8 cellular contexts compared by ENCODE assay signal in the genomic region with DNA sequence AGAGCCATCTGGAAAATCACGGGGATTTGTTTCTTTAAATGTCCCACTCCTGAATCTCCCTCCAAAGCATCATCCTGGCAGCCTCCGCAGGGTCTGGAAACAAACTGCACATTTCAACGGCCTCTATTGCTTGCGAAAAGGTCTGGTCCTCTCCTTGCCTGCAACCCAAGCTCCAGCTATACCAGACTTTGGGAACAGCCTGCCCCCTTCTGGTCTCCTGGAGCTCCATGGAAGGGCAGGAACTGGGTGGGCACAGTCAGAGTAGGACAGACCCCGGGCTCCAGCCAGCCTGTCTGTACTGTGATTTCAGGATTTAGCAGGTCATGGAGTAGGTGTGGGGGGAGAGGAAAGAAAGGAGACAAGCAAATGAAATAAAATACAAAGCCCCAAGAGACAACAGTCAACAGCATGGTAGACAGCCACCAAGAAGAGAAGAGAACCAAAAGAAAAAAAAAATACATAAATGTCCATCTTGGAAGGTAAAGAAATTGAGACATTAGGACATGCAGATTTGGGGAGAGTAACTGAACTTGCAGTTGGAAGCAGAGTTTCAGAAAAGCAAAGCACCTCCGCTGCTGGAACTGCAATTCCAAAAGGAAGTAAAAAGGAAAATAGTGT. TPM values are rescaled to one million over a fixed set of nuclear protein-coding genes. Genes with fewer than 3 reads are reported as not detected.
DNase-seq lines count a peak whose midpoint lies in the region; ATAC-seq, FAIRE-seq and TF ChIP-seq lines count a peak whose summit lies in the region.

No MANE protein-coding gene starts in this region.

- no peaks in the 10 kb centered on the region for H3K9me3 Mint-ChIP-seq in HFFc6

- TF ChIP-seq RAD21 in K562 (CRISPR knock-in tag; conservative IDR thresholded peaks at IDR 0.05 in 1 of 2, IDR thresholded peaks at IDR 0.05 in 1 of 2) = peak; percentile 44 to 58

- H3K9me3 ChIP-seq in K562 (replicated peaks; ENCODE audit: control insufficient read depth, insufficient read depth, low read depth, low read length) (no peaks in the 10 kb centered on the region), iPS-20b (ENCODE audit: insufficient read depth, low read depth, low read length) (no peaks in the 10 kb centered on the region), sigmoid colon (no peaks in the 10 kb centered on the region)

- H3K36me3 ChIP-seq in BJ (ENCODE audit: control insufficient read depth, insufficient read depth, low read length) (no peaks in the 10 kb centered on the region), K562 (ENCODE audit: control insufficient read depth, insufficient read depth, low read length) (no peaks in the 10 kb centered on the region), iPS-20b (ENCODE audit: insufficient read depth, low read depth, low read length) (no peaks in the 10 kb centered on the region), sigmoid colon (no peaks in the 10 kb centered on the region)

- in situ Hi-C loops in K562 (cut with MboI) = no loop called here

- POLR2A ChIA-PET in BJ (lab: Charles Lee) (interaction anchor here (0.7 kb wide), 1 partner anchor 192 kb away, joined by 10 read pairs; no protein-coding TSS in a partner anchor), K562 (lab: Yijun Ruan, JAX) (no interaction called here)

- H3K4me2 ChIP-seq in K562 (ENCODE audit: insufficient read depth, low read length) = no peak overlapping the region

- H3K36me3 Mint-ChIP-seq in HFFc6 (ENCODE audit: low read depth) = peaks cover 8% of the 10 kb centered on the region

- H3K27me3 Mint-ChIP-seq in HFFc6 (ENCODE audit: insufficient read depth) = peaks cover 1% of the 10 kb centered on the region; the same call in 1 of the 2 replicates

- TF ChIP-seq EP300 in K562 (IDR thresholded peaks at IDR 0.05; ENCODE audit: low read length) (no peak), sigmoid colon (IDR thresholded peaks at IDR 0.05) (no peak)

- no peak overlapping the region for H3K27ac ChIP-seq in K562 (ENCODE audit: extremely low read depth, low read depth, low read length)
- H3K27ac ChIP-seq in iPS-20b (ENCODE audit: low read length) = no peak overlapping the region
- peak overlapping the region; percentile 86 to 94 (median 91) for H3K27ac ChIP-seq in sigmoid colon

- peak overlapping the region; percentile 75 for H3K27ac Mint-ChIP-seq in HFFc6

- peaks cover 53% of the 10 kb centered on the region for H3K4me1 Mint-ChIP-seq in HFFc6 (ENCODE audit: low read depth)

- H4K20me1 ChIP-seq in K562 (replicated peaks; ENCODE audit: control insufficient read depth, insufficient read depth, low read length) = peaks cover 16% of the 10 kb centered on the region

- H3K9ac ChIP-seq in K562 (ENCODE audit: insufficient read depth in 1 of 2, low read depth in 2 of 2, low read length in 2 of 2) (no peak overlapping the region), iPS-20b (ENCODE audit: low read depth, low read length) (peak overlapping the region; percentile 33; the same call in 1 of the 2 replicates)

- TF ChIP-seq CTCF in BJ (IDR thresholded peaks at IDR 0.05; ENCODE audit: insufficient read depth, low read depth, low read length) = peak; percentile 92
- TF ChIP-seq CTCF in HFFc6 (IDR thresholded peaks at IDR 0.05) = peak; percentile 82
- TF ChIP-seq CTCF in K562 (IDR thresholded peaks at IDR 0.05 in 2 of 3, conservative IDR thresholded peaks at IDR 0.05 in 1 of 3; ENCODE audit: insufficient read depth in 2 of 3, low read depth in 1 of 3, low read length in 3 of 3) = peak; percentile 38 to 56 (median 53)
- TF ChIP-seq CTCF in sigmoid colon (IDR thresholded peaks at IDR 0.05) = peak; percentile 67 to 86 (median 77)

- H3K79me2 ChIP-seq in K562 (ENCODE audit: control insufficient read depth, insufficient read depth, low read length) = no peaks in the 10 kb centered on the region

- H3K27me3 ChIP-seq in BJ (ENCODE audit: control insufficient read depth, insufficient read depth, low read length) (no peaks in the 10 kb centered on the region), K562 (ENCODE audit: control insufficient read depth in 2 of 2, insufficient read depth in 2 of 2, low read length in 2 of 2) (peaks cover 30 to 57% of the 10 kb centered on the region in 2 experiments), iPS-20b (ENCODE audit: insufficient read depth, low read length) (peaks cover 35% of the 10 kb centered on the region), sigmoid colon (no peaks in the 10 kb centered on the region)

- CTCF ChIA-PET in BJ (lab: Yijun Ruan, JAX) (interaction anchor here (0.5 to 4.1 kb wide), 34 partner anchors 9 to 607 kb away, joined by 3 to 32 read pairs (median 4); no protein-coding TSS in a partner anchor), K562 (lab: Yijun Ruan, JAX; ENCODE audit: low intra/inter-chr PET ratio) (interaction anchor here (0.6 kb wide), 1 partner anchor 188 kb away, joined by 3 read pairs; no protein-coding TSS in a partner anchor)

- no peak overlapping the region for H2AFZ ChIP-seq in K562 (ENCODE audit: low read depth, low read length)

- H3K4me1 ChIP-seq in K562 (replicated peaks in 1 of 2; ENCODE audit: control insufficient read depth in 2 of 2, insufficient read depth in 2 of 2, low read length in 2 of 2) (peaks cover 0 to 10% of the 10 kb centered on the region in 2 experiments; a peak in 2 of 5 replicates), iPS-20b (ENCODE audit: insufficient read depth, low read length) (peaks cover 41% of the 10 kb centered on the region), sigmoid colon (peaks cover 0 to 60% (median 48%) of the 10 kb centered on the region in 4 donors)

- no peaks in the 10 kb centered on the region for H3K9me1 ChIP-seq in K562 (ENCODE audit: control insufficient read depth, insufficient read depth, low read length)

- no peak for FAIRE-seq in K562 (lab: Jason Lieb, UNC)

- H3K4me3 ChIP-seq in BJ (ENCODE audit: low read depth, low read length) (peak overlapping the region; percentile 73; the same call in 1 of the 2 replicates), K562 (no peak overlapping the region), iPS-20b (ENCODE audit: low read length) (peak overlapping the region; percentile 78), sigmoid colon (peak overlapping the region; percentile 87 to 97 (median 88))

- BruUV-seq in K562 (replicated peaks; lab: Mats Ljungman, UMichigan) = no TSS peak

- TF ChIP-seq POLR2A in K562 (conservative IDR thresholded peaks at IDR 0.05) (no peak), sigmoid colon (IDR thresholded peaks at IDR 0.05) (no peak)

- intact Hi-C loops in K562 (cut with micrococcal nuclease) (no loop called here), sigmoid colon (cut with DNase I) (loop anchor here (2.0 to 5.0 kb wide), 6 partner anchors 61 to 191 kb away; no protein-coding TSS in a partner anchor)

- 0% methylated on average over 6 of the region's 6 CpGs for WGBS in K562 (ENCODE audit: insufficient coverage, low coverage, missing lambda C conversion rate)
- WGBS in sigmoid colon, 2 donors = 12 to 26% methylated on average over 6 of the region's 6 CpGs

- DNase-seq in BJ (ENCODE audit: low read depth) = no peak
- DNase-seq in HFFc6 = peak; percentile 59
- peak; percentile 33 for DNase-seq in RPMI7951 (ENCODE audit: low read depth)
- DNase-seq in K562 (ENCODE audit: extremely low read depth in 1 of 4, low spot score in 3 of 4) = peak in 2 of 4 experiments; percentile 32 to 34
- peak; percentile 94 for DNase-seq in sigmoid colon

- peak; percentile 71 for ATAC-seq in K562
- no peak for ATAC-seq in HG03439 (IDR thresholded peaks at IDR 0.05; ENCODE audit: unreplicated experiment)
- no peak for ATAC-seq in HG03342 (IDR thresholded peaks at IDR 0.05; ENCODE audit: unreplicated experiment)

- H3K4me3 Mint-ChIP-seq in HFFc6 = peak overlapping the region; percentile 90

TF ChIP-seq in K562, 482 proteins besides CTCF, POLR2A, EP300 and RAD21 (continues in another document):
- TF ChIP-seq TRIM28 (IDR thresholded peaks at IDR 0.05) = no peak

RNA-seq across cellular contexts. Expression of a gene that starts 2.7 kb away (rescaled TPM):
- polyA plus RNA-seq in BJ (2011; rRNA removed) = 14.6 and 15.9 TPM in 2 replicates
- polyA minus RNA-seq in BJ (2011; rRNA and poly(A)+ RNA removed) = 58.1 and 64.5 TPM in 2 replicates
- 10 to 100 TPM; 22.0 to 51.1 (median 27.5) TPM for total RNA-seq in HFFc6 (2021; fragmentation: NEBNext Ultra II Directional; extraction: Animal tissue kit (Norgen Biotek cat#: 25700))
- 3.0 and 4.0 TPM in 2 replicates for total RNA-seq in RPMI7951 (2014; rRNA removed; shearing (Covaris generic))
- 0.02 TPM in 1 of 2 replicates, not detected in the other for total RNA-seq in K562 (2011; cell fraction: chromatin; rRNA removed; ENCODE audit: low replicate concordance)
- total RNA-seq in K562 (2011; cell fraction: nucleolus; rRNA removed) = not detected in 2 replicates
- total RNA-seq in K562 (2011; cell fraction: nucleoplasm; rRNA removed) = under 0.01 TPM in 1 of 2 replicates, not detected in the other
- total RNA-seq in K562 (2014; rRNA removed) = not detected in 2 replicates
- not detected in 2 replicates for total RNA-seq in K562 (2014; rRNA removed; fragmentation: Illumina TruSeq; extraction: Trizol)
- total RNA-seq in K562 (2015; rRNA removed; fragmentation: Illumina TruSeq; extraction: Trizol) = not detected in 2 replicates
- total RNA-seq in K562 (2021) = 0.04 and 0.09 TPM in 2 replicates
- polyA plus RNA-seq in K562 (2011; rRNA removed) = not detected in 2 replicates
- not detected in 2 replicates for polyA plus RNA-seq in K562 (2011; cell fraction: cytosol; rRNA removed)
- polyA plus RNA-seq in K562 (2011; cell fraction: nucleus; rRNA removed) = not detected in 2 replicates
- 0.12 and 0.21 TPM in 2 replicates for polyA plus RNA-seq in K562 (2012)
- polyA plus RNA-seq in K562 (2014; fragmentation: Illumina TruSeq; extraction: Trizol) = not detected in 2 replicates
- polyA plus RNA-seq in K562 (2014; fragmentation: Nextera tagmentation; extraction: Ambion mirVana) = under 1 TPM; 0.03 to 0.08 TPM
- 0.03 TPM in 1 of 2 replicates, not detected in the other for polyA plus RNA-seq in K562 (2014; rRNA removed)
- polyA minus RNA-seq in K562 (2011; rRNA and poly(A)+ RNA removed) = not detected in 2 replicates
- not detected in 2 replicates for polyA minus RNA-seq in K562 (2011; cell fraction: cytosol; rRNA and poly(A)+ RNA removed)
- polyA minus RNA-seq in K562 (2011; cell fraction: nucleus; rRNA and poly(A)+ RNA removed) = not detected in 2 replicates
- total RNA-seq in sigmoid colon = 10 to 100 TPM; 23.0 to 33.2 (median 30.0) TPM
- polyA plus RNA-seq in sigmoid colon = 1 to 10 TPM in 2 of 3 donors, under 1 TPM in 1; 0.60 to 9.7 (median 2.1) TPM

Comparison
In these comparisons a context has a peak if more than half of its experiments do, and no peak if none do; other contexts are left out.
1. H3K27ac ChIP-seq: peak in sigmoid colon (4 of 4); none in K562 (single experiment) and iPS-20b (single experiment).
2. Peak in every context shown above with its lines, with median percentiles within 50 percentile points of each other: CTCF ChIP-seq.